ENCODE assay signal across 27 cellular contexts in the genomic region with DNA sequence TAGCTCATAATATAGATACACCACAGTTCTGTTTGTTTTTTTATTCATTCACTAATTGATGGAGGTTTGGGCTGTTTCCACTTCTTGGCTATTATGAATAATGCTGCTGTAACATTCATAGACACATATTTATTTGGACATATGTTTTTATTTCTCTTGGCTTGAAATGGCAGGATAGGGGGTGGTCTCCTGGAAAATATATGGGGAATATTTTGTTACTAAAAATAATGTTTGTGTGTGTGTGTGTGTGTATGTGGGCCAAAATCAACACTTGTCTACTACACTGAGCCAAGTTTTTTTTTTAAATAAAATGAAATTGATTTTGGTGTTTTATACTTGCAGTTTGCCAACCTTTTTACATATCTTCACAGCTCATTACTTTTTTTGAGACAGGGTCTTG.
"Had no signal": no experiment of that assay in that cellular context is flagged by ENCODE, and none has a peak within 500 bp of the region (broad histone marks: within the 10 kb centered on the region; RNA-seq: fewer than 3 reads in every experiment).

No MANE protein-coding gene starts in this region.

- H3K36me3 Mint-ChIP-seq: mesothelial cell of epicardium; stimulated activated effector memory CD8-positive, alpha-beta T cell treated with anti-CD3 and anti-CD28 coated beads, Interleukin-12 subunit alpha, Interleukin-12 subunit beta, amount 100 ng/mL, for 72 hours had no signal

- H3K27me3 ChIP-seq: gastrocnemius medialis, sigmoid colon, thyroid gland, vagina had no signal

- DNase-seq: effector memory CD8-positive, alpha-beta T cell; foreskin fibroblast; gastrocnemius medialis; head of caudate nucleus; kidney; mesenchymal stem cell; mucosa of descending colon; naive B cell; nephron progenitor cell; nucleus accumbens; posterior cingulate gyrus; psoas muscle; right cardiac atrium; sigmoid colon; stimulated activated CD4-positive, alpha-beta T cell treated with anti-CD3 and anti-CD28 coated beads, Interleukin-2, amount 100 ng/mL, for 24 hours; stimulated activated CD4-positive, alpha-beta T cell treated with anti-CD3 and anti-CD28 coated beads, Interleukin-4, amount 100 ng/mL, for 24 hours; stimulated activated naive CD4-positive, alpha-beta T cell treated with Interleukin-2 at 50 U/mL for 16 hours; stomach; thyroid gland; trophoblast cell had no signal

- H3K4me3 Mint-ChIP-seq: effector memory CD8-positive, alpha-beta T cell; mesothelial cell of epicardium; naive B cell; nephron progenitor cell; stimulated activated effector memory CD8-positive, alpha-beta T cell treated with anti-CD3 and anti-CD28 coated beads, Interleukin-12 subunit alpha, Interleukin-12 subunit beta, amount 100 ng/mL, for 72 hours had no signal

- ATAC-seq: effector memory CD8-positive, alpha-beta T cell; esophagus mucosa; gastrocnemius medialis; left lobe of liver; mucosa of descending colon; psoas muscle; right cardiac atrium; stimulated activated effector memory CD8-positive, alpha-beta T cell treated with anti-CD3 and anti-CD28 coated beads, Interleukin-12 subunit alpha, Interleukin-12 subunit beta, amount 100 ng/mL, for 72 hours had no signal

- H3K27ac ChIP-seq: epithelial cell of prostate, gastrocnemius medialis, psoas muscle, sigmoid colon, stomach, thyroid gland, vagina had no signal

- H3K4me1 Mint-ChIP-seq: stimulated activated effector memory CD8-positive, alpha-beta T cell treated with anti-CD3 and anti-CD28 coated beads, Interleukin-12 subunit alpha, Interleukin-12 subunit beta, amount 100 ng/mL, for 72 hours had no signal

- H3K4me3 ChIP-seq: gastrocnemius medialis, lung, mucosa of descending colon, psoas muscle, sigmoid colon, stomach, thyroid gland, vagina had no signal

- H3K4me1 ChIP-seq: gastrocnemius medialis, psoas muscle, sigmoid colon, stomach, thyroid gland had no signal

- H3K9me3 ChIP-seq: gastrocnemius medialis, mucosa of descending colon, psoas muscle, thyroid gland, vagina had no signal

- H3K36me3 ChIP-seq: gastrocnemius medialis, sigmoid colon, stomach, thyroid gland, vagina had no signal

- H3K27ac Mint-ChIP-seq: effector memory CD8-positive, alpha-beta T cell; mesothelial cell of epicardium; nephron progenitor cell; stimulated activated effector memory CD8-positive, alpha-beta T cell treated with anti-CD3 and anti-CD28 coated beads, Interleukin-12 subunit alpha, Interleukin-12 subunit beta, amount 100 ng/mL, for 72 hours had no signal
